7 cellular contexts compared by ENCODE assay signal in genomic region chr15:101451192-101451799, GRCh38. TPM values are rescaled to one million over a fixed set of nuclear protein-coding genes. Genes with fewer than 3 reads are reported as not detected.
DNase-seq lines count a peak whose midpoint lies in the region; FAIRE-seq and TF ChIP-seq lines count a peak whose summit lies in the region.

No MANE protein-coding gene starts in this region.

- H3K27me3 ChIP-seq in astrocyte (ENCODE audit: insufficient read depth, low read length), result no peaks in the 10 kb centered on the region

- no peak overlapping the region for H3K27ac ChIP-seq in astrocyte (ENCODE audit: low read depth, low read length)

- no peak overlapping the region for H3K4me3 ChIP-seq in astrocyte (ENCODE audit: insufficient read depth, low read depth, low read length)

- H3K4me2 ChIP-seq in astrocyte (ENCODE audit: low read length), result no peak overlapping the region

- no peaks in the 10 kb centered on the region for H3K36me3 ChIP-seq in astrocyte (ENCODE audit: insufficient read depth, low read length)

- peak in 75 of 76 experiments; percentile 45 to 94 (median 85) for DNase-seq in HUDEP-2 (lab: John Stamatoyannopoulos, UW; ENCODE audit: unreplicated experiment in 76 of 76)
- DNase-seq in astrocyte (ENCODE audit: low read depth), result peak; percentile 8
- DNase-seq in hippocampal formation (lab: John Stamatoyannopoulos, UW), result peak; percentile 23 to 34
- no peak for DNase-seq in T1000 (lab: John Stamatoyannopoulos, UW)
- DNase-seq in SKM-1 (lab: John Stamatoyannopoulos, UW; ENCODE audit: unreplicated experiment), result no peak
- DNase-seq in RPMI8226, result no peak

- peaks cover 11% of the 10 kb centered on the region for H3K4me1 Mint-ChIP-seq in astrocyte (ENCODE audit: low read depth, unreplicated experiment)
- H3K4me1 Mint-ChIP-seq in stimulated activated naive CD8-positive, alpha-beta T cell treated with anti-CD3 and anti-CD28 coated beads, Interleukin-15, Interleukin-2, amounts not matched to agents 100 ng/mL and 50 ng/mL, for 24 hours (ENCODE audit: low read depth), result peaks cover 11% of the 10 kb centered on the region

- H3K9me3 Mint-ChIP-seq in astrocyte (ENCODE audit: unreplicated experiment), result peaks cover 3% of the 10 kb centered on the region
- H3K9me3 Mint-ChIP-seq in stimulated activated naive CD8-positive, alpha-beta T cell treated with anti-CD3 and anti-CD28 coated beads, Interleukin-15, Interleukin-2, amounts not matched to agents 100 ng/mL and 50 ng/mL, for 24 hours, result no peaks in the 10 kb centered on the region

- no peak overlapping the region for H3K27ac Mint-ChIP-seq in astrocyte (ENCODE audit: unreplicated experiment)
- H3K27ac Mint-ChIP-seq in stimulated activated naive CD8-positive, alpha-beta T cell treated with anti-CD3 and anti-CD28 coated beads, Interleukin-15, Interleukin-2, amounts not matched to agents 100 ng/mL and 50 ng/mL, for 24 hours, result peak overlapping the region; percentile 45

- no peaks in the 10 kb centered on the region for H3K36me3 Mint-ChIP-seq in astrocyte (ENCODE audit: low read depth, unreplicated experiment)
- no peaks in the 10 kb centered on the region for H3K36me3 Mint-ChIP-seq in stimulated activated naive CD8-positive, alpha-beta T cell treated with anti-CD3 and anti-CD28 coated beads, Interleukin-15, Interleukin-2, amounts not matched to agents 100 ng/mL and 50 ng/mL, for 24 hours (ENCODE audit: low read depth)

- H3K4me1 ChIP-seq in astrocyte (ENCODE audit: insufficient read depth, low read length), result no peaks in the 10 kb centered on the region

- H3K9ac ChIP-seq in astrocyte (ENCODE audit: low read length), result no peak overlapping the region

- TF ChIP-seq CTCF in astrocyte (IDR thresholded peaks at IDR 0.05; ENCODE audit: insufficient read depth, low read depth, low read length), result no peak

- H4K20me1 ChIP-seq in astrocyte (ENCODE audit: insufficient read depth, low read length), result no peaks in the 10 kb centered on the region

- no peak overlapping the region for H2AFZ ChIP-seq in astrocyte (ENCODE audit: low read depth, low read length)

- H3K27me3 Mint-ChIP-seq in astrocyte (ENCODE audit: low read depth, unreplicated experiment), result peaks cover 21% of the 10 kb centered on the region
- H3K27me3 Mint-ChIP-seq in stimulated activated naive CD8-positive, alpha-beta T cell treated with anti-CD3 and anti-CD28 coated beads, Interleukin-15, Interleukin-2, amounts not matched to agents 100 ng/mL and 50 ng/mL, for 24 hours, result peaks cover 36% of the 10 kb centered on the region

- no peak for FAIRE-seq in astrocyte (lab: Jason Lieb, UNC)

- H3K79me2 ChIP-seq in astrocyte (ENCODE audit: insufficient read depth, low read length), result no peaks in the 10 kb centered on the region

- no peak overlapping the region for H3K4me3 Mint-ChIP-seq in astrocyte (ENCODE audit: unreplicated experiment)
- H3K4me3 Mint-ChIP-seq in stimulated activated naive CD8-positive, alpha-beta T cell treated with anti-CD3 and anti-CD28 coated beads, Interleukin-15, Interleukin-2, amounts not matched to agents 100 ng/mL and 50 ng/mL, for 24 hours, result peak overlapping the region; percentile 41

- H3K9me3 ChIP-seq in astrocyte (ENCODE audit: insufficient read depth, low read depth, low read length), result no peaks in the 10 kb centered on the region

RNA-seq across cellular contexts. Expression of gene PCSK6, which starts 38.2 kb away (rescaled TPM):
- total RNA-seq in astrocyte, result 0.36 and 1.3 TPM in 2 replicates

Comparison
In these comparisons a context has a peak if more than half of its experiments do, and no peak if none do; other contexts are left out.
1. DNase-seq: peak in HUDEP-2 (75 of 76), astrocyte (single experiment) and hippocampal formation (2 of 2); none in T1000 (single experiment), SKM-1 (single experiment) and RPMI8226 (single experiment).